Comparison of ENCODE assay signal across 8 cellular contexts in genomic region chr3:182794806-182795369, GRCh38. TPM values are rescaled to one million over a fixed set of nuclear protein-coding genes. Genes with fewer than 3 reads are reported as not detected.
DNase-seq lines count a peak whose midpoint lies in the region; ATAC-seq and TF ChIP-seq lines count a peak whose summit lies in the region.

No MANE protein-coding gene starts in this region.

- H3K4me3 ChIP-seq in kidney epithelial cell (ENCODE audit: low read depth, low read length), result peak overlapping the region; percentile 59
- H3K4me3 ChIP-seq in thymus (ENCODE audit: low read length), result peak overlapping the region; percentile 67

- H3K4me1 Mint-ChIP-seq in activated CD4-positive, alpha-beta T cell treated with anti-CD3 and anti-CD28 coated beads, Interleukin-2, amount 10 ng/mL, durations not matched to agents 24 days and 14 days, result peaks cover 31% of the 10 kb centered on the region
- H3K4me1 Mint-ChIP-seq in activated T-helper 2 cell treated with anti-CD3 and anti-CD28 coated beads, Interferon-gamma antibody, Interleukin-2, Interleukin-4, amounts not matched to agents 10 μg/mL and 5 μg/mL and 100 μg/mL, durations not matched to agents 14 hours and 24 hours and 36 hours (ENCODE audit: low read depth), result peaks cover 31% of the 10 kb centered on the region

- no peaks in the 10 kb centered on the region for H3K9me3 Mint-ChIP-seq in activated CD4-positive, alpha-beta T cell treated with anti-CD3 and anti-CD28 coated beads, Interleukin-2, amount 10 ng/mL, durations not matched to agents 24 days and 14 days
- no peaks in the 10 kb centered on the region for H3K9me3 Mint-ChIP-seq in activated T-helper 2 cell treated with anti-CD3 and anti-CD28 coated beads, Interferon-gamma antibody, Interleukin-2, Interleukin-4, amounts not matched to agents 10 μg/mL and 5 μg/mL and 100 μg/mL, durations not matched to agents 14 hours and 24 hours and 36 hours

- 4% methylated on average over 6 of the region's 6 CpGs for WGBS in thymus

- peak overlapping the region; percentile 95 for H3K4me3 Mint-ChIP-seq in activated CD4-positive, alpha-beta T cell treated with anti-CD3 and anti-CD28 coated beads, Interleukin-2, amount 10 ng/mL, durations not matched to agents 24 days and 14 days
- peak overlapping the region; percentile 92 for H3K4me3 Mint-ChIP-seq in activated T-helper 2 cell treated with anti-CD3 and anti-CD28 coated beads, Interferon-gamma antibody, Interleukin-2, Interleukin-4, amounts not matched to agents 10 μg/mL and 5 μg/mL and 100 μg/mL, durations not matched to agents 14 hours and 24 hours and 36 hours (ENCODE audit: low read depth)

- no peak for ATAC-seq in GM21528 (IDR thresholded peaks at IDR 0.05; ENCODE audit: low FRiP score, unreplicated experiment)

- H3K27me3 Mint-ChIP-seq in activated CD4-positive, alpha-beta T cell treated with anti-CD3 and anti-CD28 coated beads, Interleukin-2, amount 10 ng/mL, durations not matched to agents 24 days and 14 days, result peaks cover 2% of the 10 kb centered on the region
- H3K27me3 Mint-ChIP-seq in activated T-helper 2 cell treated with anti-CD3 and anti-CD28 coated beads, Interferon-gamma antibody, Interleukin-2, Interleukin-4, amounts not matched to agents 10 μg/mL and 5 μg/mL and 100 μg/mL, durations not matched to agents 14 hours and 24 hours and 36 hours (ENCODE audit: low read depth), result no peaks in the 10 kb centered on the region

- H3K4me1 ChIP-seq in thymus (ENCODE audit: control insufficient read depth, insufficient read depth, low read length), result no peaks in the 10 kb centered on the region

- TF ChIP-seq CTCF in kidney epithelial cell (IDR thresholded peaks at IDR 0.05; ENCODE audit: insufficient read depth, low read length, poor library complexity, severe bottlenecking), result no peak
- no peak for TF ChIP-seq CTCF in GM10248 (IDR thresholded peaks at IDR 0.05; ENCODE audit: control extremely low read depth, extremely low read depth, low read depth, missing control alignments)

- H3K36me3 ChIP-seq in kidney epithelial cell (ENCODE audit: control insufficient read depth, insufficient read depth, low read length) (no peaks in the 10 kb centered on the region), thymus (ENCODE audit: control insufficient read depth, insufficient read depth) (no peaks in the 10 kb centered on the region)

- H3K27ac ChIP-seq in thymus (ENCODE audit: low read depth), result peak overlapping the region; percentile 94

- CTCF ChIA-PET in GM10248 (lab: Yijun Ruan, JAX), result interaction anchor here (1.0 to 1.4 kb wide), 3 partner anchors 11 to 49 kb away, joined by 3 to 6 read pairs (median 4); no protein-coding TSS in a partner anchor

- H3K27ac Mint-ChIP-seq in activated CD4-positive, alpha-beta T cell treated with anti-CD3 and anti-CD28 coated beads, Interleukin-2, amount 10 ng/mL, durations not matched to agents 24 days and 14 days, result peak overlapping the region; percentile 96
- peak overlapping the region; percentile 92 for H3K27ac Mint-ChIP-seq in activated T-helper 2 cell treated with anti-CD3 and anti-CD28 coated beads, Interferon-gamma antibody, Interleukin-2, Interleukin-4, amounts not matched to agents 10 μg/mL and 5 μg/mL and 100 μg/mL, durations not matched to agents 14 hours and 24 hours and 36 hours

- POLR2A ChIA-PET in GM10248 (lab: Yijun Ruan, JAX), result interaction anchor here (0.5 kb wide), 1 partner anchor 607 kb away, joined by 8 read pairs; no protein-coding TSS in a partner anchor

- no peak for DNase-seq in activated CD4-positive, alpha-beta T cell treated with anti-CD3 and anti-CD28 coated beads, Interleukin-2, amount 10 ng/mL, durations not matched to agents 24 days and 14 days
- no peak for DNase-seq in activated CD4-positive, alpha-beta T cell treated with anti-CD3 and anti-CD28 coated beads for 1 hour
- DNase-seq in activated T-helper 2 cell treated with anti-CD3 and anti-CD28 coated beads, Interferon-gamma antibody, Interleukin-2, Interleukin-4, amounts not matched to agents 10 μg/mL and 5 μg/mL and 100 μg/mL, durations not matched to agents 14 hours and 24 hours and 36 hours (ENCODE audit: low spot score), result no peak
- DNase-seq in kidney epithelial cell (ENCODE audit: low read depth), result no peak
- DNase-seq in GM10248 (ENCODE audit: extremely low spot score), result no peak
- DNase-seq in Kasumi-1 (lab: John Stamatoyannopoulos, UW), result no peak

- H3K36me3 Mint-ChIP-seq in activated CD4-positive, alpha-beta T cell treated with anti-CD3 and anti-CD28 coated beads, Interleukin-2, amount 10 ng/mL, durations not matched to agents 24 days and 14 days (ENCODE audit: low read depth), result peaks cover 19% of the 10 kb centered on the region
- peaks cover 33% of the 10 kb centered on the region for H3K36me3 Mint-ChIP-seq in activated T-helper 2 cell treated with anti-CD3 and anti-CD28 coated beads, Interferon-gamma antibody, Interleukin-2, Interleukin-4, amounts not matched to agents 10 μg/mL and 5 μg/mL and 100 μg/mL, durations not matched to agents 14 hours and 24 hours and 36 hours (ENCODE audit: low read depth)

- intact Hi-C loops in activated CD4-positive, alpha-beta T cell treated with anti-CD3 and anti-CD28 coated beads, Interleukin-2, amount 10 ng/mL, durations not matched to agents 24 days and 14 days (cut with micrococcal nuclease), result loop anchor here (2.0 to 5.0 kb wide), 5 partner anchors 44 to 362 kb away; partner anchors contain the start of gene MCCC1
- intact Hi-C loops in activated T-helper 2 cell treated with anti-CD3 and anti-CD28 coated beads, Interferon-gamma antibody, Interleukin-2, Interleukin-4, amounts not matched to agents 10 μg/mL and 5 μg/mL and 100 μg/mL, durations not matched to agents 14 hours and 24 hours and 36 hours (cut with micrococcal nuclease), result loop anchor here (5.0 to 10.0 kb wide), 5 partner anchors 37 to 640 kb away; partner anchors contain the start of gene MCCC1

- no peaks in the 10 kb centered on the region for H3K27me3 ChIP-seq in kidney epithelial cell (ENCODE audit: control insufficient read depth, insufficient read depth, low read length)
- H3K27me3 ChIP-seq in thymus (ENCODE audit: control insufficient read depth, insufficient read depth), result no peaks in the 10 kb centered on the region

- H3K9me3 ChIP-seq in thymus (ENCODE audit: control insufficient read depth), result no peaks in the 10 kb centered on the region

RNA-seq across cellular contexts. Expression of gene ATP11B, which starts 1.6 kb away (rescaled TPM):
- 87.9 and 89.7 TPM in 2 replicates for total RNA-seq in activated CD4-positive, alpha-beta T cell treated with anti-CD3 and anti-CD28 coated beads, Interleukin-2, amount 10 ng/mL, durations not matched to agents 24 days and 14 days
- total RNA-seq in activated T-helper 2 cell treated with anti-CD3 and anti-CD28 coated beads, Interferon-gamma antibody, Interleukin-2, Interleukin-4, amounts not matched to agents 10 μg/mL and 5 μg/mL and 100 μg/mL, durations not matched to agents 14 hours and 24 hours and 36 hours, result 97.5 and 98.3 TPM in 2 replicates
- total RNA-seq in kidney epithelial cell, result 28.4 and 38.6 TPM in 2 replicates
- polyA plus RNA-seq in thymus, result 24.7 TPM
